14 cellular contexts compared by ENCODE assay signal in genomic region chr12:10715491-10715890, GRCh38. TPM values are rescaled to one million over a fixed set of nuclear protein-coding genes. Genes with fewer than 3 reads are reported as not detected.
A peak's percentile ranks its signal among the peaks of the same experiment; 100 is the strongest.
DNase-seq lines count a peak whose midpoint lies in the region; ATAC-seq, FAIRE-seq and TF ChIP-seq lines count a peak whose summit lies in the region.
"Had no signal": no experiment of that assay in that cellular context is flagged by ENCODE, and none has a peak within 500 bp of the region (broad histone marks: within the 10 kb centered on the region; RNA-seq: fewer than 3 reads in every experiment).

No MANE protein-coding gene starts in this region.

- no peak overlapping the region for H2BK5ac ChIP-seq in mesenchymal stem cell (ENCODE audit: low read depth, low read length, poor library complexity, severe bottlenecking)

- no peak overlapping the region for H2BK15ac ChIP-seq in mesenchymal stem cell (ENCODE audit: low read depth, poor library complexity, severe bottlenecking)

- POLR2A ChIA-PET in HepG2 (lab: Yijun Ruan, JAX) = no interaction called here

- H3K36me3 Mint-ChIP-seq in activated T-helper 1 cell treated with anti-CD3 and anti-CD28 coated beads, Interleukin-12 subunit alpha, Interleukin-12 subunit beta, Interleukin-2, Interleukin-4 antibody, amounts not matched to agents 30 ng/mL and 10 ng/mL and 1 ng/mL, durations not matched to agents 14 hours and 24 hours and 36 hours (ENCODE audit: low read depth) = peaks cover 54% of the 10 kb centered on the region

- no peak overlapping the region for H2BK120ac ChIP-seq in mesenchymal stem cell (ENCODE audit: low read depth, low read length)

- peaks cover 27% of the 10 kb centered on the region for H4K20me1 ChIP-seq in HepG2 (ENCODE audit: insufficient read depth, low read length)

- no peaks in the 10 kb centered on the region for H3K27me3 ChIP-seq in HepG2 (ENCODE audit: control insufficient read depth in 1 of 2, insufficient read depth in 2 of 2, low read length in 2 of 2)
- H3K27me3 ChIP-seq in right lobe of liver = no peaks in the 10 kb centered on the region
- H3K27me3 ChIP-seq in mesenchymal stem cell (ENCODE audit: control insufficient read depth in 1 of 2, insufficient read depth in 1 of 2, low read length in 2 of 2) = no peaks in the 10 kb centered on the region
- no peaks in the 10 kb centered on the region for H3K27me3 ChIP-seq in lower lobe of right lung (ENCODE audit: low read depth)

- H3K4me2 ChIP-seq in HepG2 (ENCODE audit: low read depth, low read length) (no peak overlapping the region), mesenchymal stem cell (ENCODE audit: low read length, poor library complexity, severe bottlenecking) (no peak overlapping the region)

- ATAC-seq in HepG2 (no peak), right lobe of liver (no peak), lower lobe of right lung (no peak), GM18868 (IDR thresholded peaks at IDR 0.05; ENCODE audit: unreplicated experiment) (no peak)

- H2AFZ ChIP-seq in HepG2 (ENCODE audit: low read length) (no peak overlapping the region), mesenchymal stem cell (ENCODE audit: low read depth, low read length) (no peak overlapping the region)

- H4K91ac ChIP-seq in mesenchymal stem cell (ENCODE audit: low read length) = no peak overlapping the region

- H3K9ac ChIP-seq in HepG2 (ENCODE audit: insufficient read depth, low read depth, low read length) (no peak overlapping the region), mesenchymal stem cell (ENCODE audit: low read length) (peak overlapping the region; percentile 96)

- H3K79me2 ChIP-seq in HepG2 (ENCODE audit: insufficient read depth, low read length) = peaks cover 42% of the 10 kb centered on the region

- CTCF ChIA-PET in HepG2 (lab: Yijun Ruan, JAX; ENCODE audit: low intra/inter-chr PET ratio, low total read pairs) = no interaction called here

- intact Hi-C loops in HepG2 (cut with micrococcal nuclease; ENCODE audit: unreplicated experiment) = no loop called here
- intact Hi-C loops in right lobe of liver (cut with DNase I) = no loop called here
- intact Hi-C loops in activated T-helper 1 cell treated with anti-CD3 and anti-CD28 coated beads, Interleukin-12 subunit alpha, Interleukin-12 subunit beta, Interleukin-2, Interleukin-4 antibody, amounts not matched to agents 30 ng/mL and 10 ng/mL and 1 ng/mL, durations not matched to agents 14 hours and 24 hours and 36 hours (cut with micrococcal nuclease) = no loop called here
- intact Hi-C loops in lower lobe of right lung (cut with DNase I) = no loop called here

- H3K4me1 ChIP-seq in HepG2 (ENCODE audit: insufficient read depth, low read length) = peaks cover 36% of the 10 kb centered on the region
- H3K4me1 ChIP-seq in right lobe of liver = no peaks in the 10 kb centered on the region
- peaks cover 1% of the 10 kb centered on the region for H3K4me1 ChIP-seq in mesenchymal stem cell (ENCODE audit: control insufficient read depth, insufficient read depth, low read depth, low read length)
- H3K4me1 ChIP-seq in lower lobe of right lung = peaks cover 43% of the 10 kb centered on the region

- TF ChIP-seq CTCF in HepG2 (CRISPR knock-in tag; IDR thresholded peaks at IDR 0.05) = no peak
- TF ChIP-seq CTCF in right lobe of liver (IDR thresholded peaks at IDR 0.05) = no peak
- TF ChIP-seq CTCF in lower lobe of right lung (IDR thresholded peaks at IDR 0.05) = no peak

- TF ChIP-seq EP300 in HepG2 (IDR thresholded peaks at IDR 0.05; ENCODE audit: low read depth in 2 of 2, low read length in 2 of 2) (no peak), HepG2 (CRISPR knock-in tag; IDR thresholded peaks at IDR 0.05; ENCODE audit: borderline replicate concordance) (no peak)

- DNase-seq in HepG2 (ENCODE audit: low spot score) (no peak), right lobe of liver (no peak), mesenchymal stem cell (no peak), NCI-H2227 treated with DMSO at 0.1 percent for 48 hours (lab: John Stamatoyannopoulos, UW) (no peak), lower lobe of right lung (no peak), cerebellar cortex (ENCODE audit: low spot score) (no peak)
- no peak for DNase-seq in activated T-helper 1 cell treated with anti-CD3 and anti-CD28 coated beads, Interleukin-12 subunit alpha, Interleukin-12 subunit beta, Interleukin-2, Interleukin-4 antibody, amounts not matched to agents 30 ng/mL and 10 ng/mL and 1 ng/mL, durations not matched to agents 14 hours and 24 hours and 36 hours (ENCODE audit: low spot score)
- DNase-seq: activated CD4-positive, CD25-positive, alpha-beta regulatory T cell treated with anti-CD3 and anti-CD28 coated beads, Interleukin-2, amount 50 U/mL, for 72 hours; hypothalamus; NCI-H1048; NCI-H69; RPMI8226 had no signal

- H3K23ac ChIP-seq in mesenchymal stem cell (ENCODE audit: low read length in 2 of 2) = no peak overlapping the region

- 99% methylated on average over 6 of the region's 6 CpGs for WGBS in HepG2 (ENCODE audit: low lambda C conversion rate)
- 84% methylated on average over 6 of the region's 6 CpGs for WGBS in right lobe of liver (ENCODE audit: insufficient coverage, low coverage, low lambda C conversion rate, missing lambda C conversion rate)
- WGBS in mesenchymal stem cell = 100% methylated on average over 4 of the region's 6 CpGs

- in situ Hi-C loops in HepG2 (cut with HindIII; ENCODE audit: extremely low pct_ligation_motif_present, low pct_unique_long_range_greater_than_20kb) = no loop called here

- no peak overlapping the region for H2AK5ac ChIP-seq in mesenchymal stem cell (ENCODE audit: low read length, severe bottlenecking)

- H3K9me3 ChIP-seq in HepG2 (ENCODE audit: low read length) = no peaks in the 10 kb centered on the region
- H3K9me3 ChIP-seq in right lobe of liver = no peaks in the 10 kb centered on the region
- no peaks in the 10 kb centered on the region for H3K9me3 ChIP-seq in mesenchymal stem cell (ENCODE audit: control insufficient read depth, low read length)
- H3K9me3 ChIP-seq in lower lobe of right lung = no peaks in the 10 kb centered on the region

- no TSS peak for BruUV-seq in HepG2 (replicated peaks; lab: Mats Ljungman, UMichigan)

- H3K27me3 Mint-ChIP-seq in activated T-helper 1 cell treated with anti-CD3 and anti-CD28 coated beads, Interleukin-12 subunit alpha, Interleukin-12 subunit beta, Interleukin-2, Interleukin-4 antibody, amounts not matched to agents 30 ng/mL and 10 ng/mL and 1 ng/mL, durations not matched to agents 14 hours and 24 hours and 36 hours (ENCODE audit: insufficient read depth) = no peaks in the 10 kb centered on the region
- H3K27me3 Mint-ChIP-seq: dendritic cell treated with granulocyte-macrophage colony-stimulating factor and Interleukin-4, amounts not matched to agents 40 ng/mL and 50 ng/mL, for 4 days had no signal

- no peak for TF ChIP-seq RAD21 in HepG2 (CRISPR knock-in tag; IDR thresholded peaks at IDR 0.05)

- H3K4ac ChIP-seq in mesenchymal stem cell (ENCODE audit: low read depth in 1 of 2, low read length in 2 of 2) = no peak overlapping the region

- H3K18ac ChIP-seq in mesenchymal stem cell (ENCODE audit: low read depth in 1 of 2, low read length in 2 of 2) = no peak overlapping the region

- H2BK12ac ChIP-seq in mesenchymal stem cell (ENCODE audit: low read length in 2 of 2) = no peak overlapping the region

- peaks cover 14 to 70% of the 10 kb centered on the region in 2 experiments for H3K36me3 ChIP-seq in HepG2 (replicated peaks in 1 of 2; ENCODE audit: control insufficient read depth in 1 of 2, insufficient read depth in 2 of 2, low read length in 2 of 2)
- peaks cover 0 to 19% (median 0%) of the 10 kb centered on the region in 4 donors for H3K36me3 ChIP-seq in right lobe of liver
- H3K36me3 ChIP-seq in mesenchymal stem cell (ENCODE audit: control insufficient read depth in 1 of 2, insufficient read depth in 2 of 2, low read depth in 1 of 2, low read length in 2 of 2) = peaks cover 9 to 51% of the 10 kb centered on the region in 2 experiments
- H3K36me3 ChIP-seq in lower lobe of right lung = peaks cover 56% of the 10 kb centered on the region

- peak overlapping the region; percentile 32 for H3K27ac Mint-ChIP-seq in activated T-helper 1 cell treated with anti-CD3 and anti-CD28 coated beads, Interleukin-12 subunit alpha, Interleukin-12 subunit beta, Interleukin-2, Interleukin-4 antibody, amounts not matched to agents 30 ng/mL and 10 ng/mL and 1 ng/mL, durations not matched to agents 14 hours and 24 hours and 36 hours
- H3K27ac Mint-ChIP-seq: dendritic cell treated with granulocyte-macrophage colony-stimulating factor and Interleukin-4, amounts not matched to agents 40 ng/mL and 50 ng/mL, for 4 days had no signal

- no peak overlapping the region for H3K4me3 Mint-ChIP-seq in activated T-helper 1 cell treated with anti-CD3 and anti-CD28 coated beads, Interleukin-12 subunit alpha, Interleukin-12 subunit beta, Interleukin-2, Interleukin-4 antibody, amounts not matched to agents 30 ng/mL and 10 ng/mL and 1 ng/mL, durations not matched to agents 14 hours and 24 hours and 36 hours
- H3K4me3 Mint-ChIP-seq: dendritic cell treated with granulocyte-macrophage colony-stimulating factor and Interleukin-4, amounts not matched to agents 40 ng/mL and 50 ng/mL, for 4 days had no signal

- H3K27ac ChIP-seq in HepG2 (ENCODE audit: extremely low read length, insufficient read depth, low read length) (no peak overlapping the region), right lobe of liver (no peak overlapping the region), mesenchymal stem cell (ENCODE audit: low read length, poor library complexity, severe bottlenecking) (no peak overlapping the region), lower lobe of right lung (no peak overlapping the region)

- no peak overlapping the region for H4K8ac ChIP-seq in mesenchymal stem cell (ENCODE audit: low read length)

- peaks cover 4% of the 10 kb centered on the region for H3K79me1 ChIP-seq in mesenchymal stem cell (replicated peaks; ENCODE audit: low read length, poor library complexity, severe bottlenecking)

- no peak overlapping the region for H3K4me3 ChIP-seq in HepG2 (replicated peaks in 1 of 3; ENCODE audit: insufficient read depth in 1 of 3, low read depth in 2 of 3, low read length in 3 of 3)
- no peak overlapping the region for H3K4me3 ChIP-seq in right lobe of liver
- H3K4me3 ChIP-seq in mesenchymal stem cell (ENCODE audit: insufficient read depth in 1 of 2, low read depth in 1 of 2, low read length in 2 of 2) = peak overlapping the region in 1 of 2 experiments; percentile 99
- H3K4me3 ChIP-seq in lower lobe of right lung = no peak overlapping the region

- TF ChIP-seq POLR2A in HepG2 (IDR thresholded peaks at IDR 0.05; ENCODE audit: insufficient read depth in 1 of 2, low read depth in 2 of 2, low read length in 2 of 2) = no peak
- TF ChIP-seq POLR2A in right lobe of liver (IDR thresholded peaks at IDR 0.05) = no peak

- no peak for FAIRE-seq in HepG2 (lab: Jason Lieb, UNC)

- H3K4me1 Mint-ChIP-seq in activated T-helper 1 cell treated with anti-CD3 and anti-CD28 coated beads, Interleukin-12 subunit alpha, Interleukin-12 subunit beta, Interleukin-2, Interleukin-4 antibody, amounts not matched to agents 30 ng/mL and 10 ng/mL and 1 ng/mL, durations not matched to agents 14 hours and 24 hours and 36 hours (ENCODE audit: low read depth) = peaks cover 47% of the 10 kb centered on the region

- H3K14ac ChIP-seq in mesenchymal stem cell (ENCODE audit: low read length in 2 of 2) = no peak overlapping the region

- no peaks in the 10 kb centered on the region for H3K9me3 Mint-ChIP-seq in activated T-helper 1 cell treated with anti-CD3 and anti-CD28 coated beads, Interleukin-12 subunit alpha, Interleukin-12 subunit beta, Interleukin-2, Interleukin-4 antibody, amounts not matched to agents 30 ng/mL and 10 ng/mL and 1 ng/mL, durations not matched to agents 14 hours and 24 hours and 36 hours
- H3K9me3 Mint-ChIP-seq: dendritic cell treated with granulocyte-macrophage colony-stimulating factor and Interleukin-4, amounts not matched to agents 40 ng/mL and 50 ng/mL, for 4 days had no signal

RNA-seq across cellular contexts. Expression of gene YBX3, which starts 7.6 kb away (rescaled TPM):
- total RNA-seq in HepG2 (2016; rRNA removed; fragmentation: Illumina TruSeq; extraction: Trizol) (62.6 and 77.5 TPM in 2 replicates), right lobe of liver (10 to 100 TPM; 16.0 to 34.2 (median 23.2) TPM), lower lobe of right lung (278 TPM)
- 196 and 201 TPM in 2 replicates for total RNA-seq in HepG2 (2016; cell fraction: cytosol; rRNA removed; fragmentation: Illumina TruSeq; extraction: Trizol; ENCODE audit: low read depth)
- total RNA-seq in HepG2 (2016; cell fraction: insoluble cytoplasmic fraction; rRNA removed; fragmentation: Illumina TruSeq; extraction: Trizol) = 52.0 and 76.4 TPM in 2 replicates
- total RNA-seq in HepG2 (2016; cell fraction: membrane; rRNA removed; fragmentation: Illumina TruSeq; extraction: Trizol) = 193 and 202 TPM in 2 replicates
- 85.5 and 101 TPM in 2 replicates for total RNA-seq in HepG2 (2016; cell fraction: nucleus; rRNA removed; fragmentation: Illumina TruSeq; extraction: Trizol)
- 99.6 and 107 TPM in 2 replicates for polyA plus RNA-seq in HepG2 (2011; rRNA removed)
- polyA plus RNA-seq in HepG2 (2011; cell fraction: cytosol; rRNA removed) = 78.6 and 78.7 TPM in 2 replicates
- polyA plus RNA-seq in HepG2 (2011; cell fraction: nucleus; rRNA removed) = 376 and 410 TPM in 2 replicates
- polyA plus RNA-seq in HepG2 (2012) = 107 and 155 TPM in 2 replicates
- 380 and 410 TPM in 2 replicates for polyA plus RNA-seq in HepG2 (2016; cell fraction: cytosol; fragmentation: Illumina TruSeq; extraction: Trizol; ENCODE audit: low read depth)
- 105 and 112 TPM in 2 replicates for polyA plus RNA-seq in HepG2 (2016; cell fraction: insoluble cytoplasmic fraction; fragmentation: Illumina TruSeq; extraction: Trizol; ENCODE audit: low read depth)
- polyA plus RNA-seq in HepG2 (2016; cell fraction: membrane; fragmentation: Illumina TruSeq; extraction: Trizol; ENCODE audit: low read depth) = 302 and 346 TPM in 2 replicates
- polyA plus RNA-seq in HepG2 (2016; cell fraction: nucleus; fragmentation: Illumina TruSeq; extraction: Trizol; ENCODE audit: insufficient read depth, low read depth) = 178 and 216 TPM in 2 replicates
- polyA minus RNA-seq in HepG2 (2011; rRNA and poly(A)+ RNA removed; ENCODE audit: low replicate concordance) = 56.6 and 119 TPM in 2 replicates
- polyA minus RNA-seq in HepG2 (2011; cell fraction: cytosol; rRNA and poly(A)+ RNA removed) = 28.9 and 30.7 TPM in 2 replicates
- polyA minus RNA-seq in HepG2 (2011; cell fraction: nucleus; rRNA and poly(A)+ RNA removed) = 154 and 197 TPM in 2 replicates
- total RNA-seq in activated T-helper 1 cell treated with anti-CD3 and anti-CD28 coated beads, Interleukin-12 subunit alpha, Interleukin-12 subunit beta, Interleukin-2, Interleukin-4 antibody, amounts not matched to agents 30 ng/mL and 10 ng/mL and 1 ng/mL, durations not matched to agents 14 hours and 24 hours and 36 hours = 198 and 207 TPM in 2 replicates
- polyA plus RNA-seq in mesenchymal stem cell (2013, experiment 1 of 2) = 130 TPM
- 127 TPM for polyA plus RNA-seq in mesenchymal stem cell (2013, experiment 2 of 2)

RNA-seq across cellular contexts. Expression of gene STYK1, which starts 41.6 kb away (rescaled TPM):
- not detected in 2 replicates for total RNA-seq in HepG2 (2016; rRNA removed; fragmentation: Illumina TruSeq; extraction: Trizol)
- not detected in 2 replicates for total RNA-seq in HepG2 (2016; cell fraction: cytosol; rRNA removed; fragmentation: Illumina TruSeq; extraction: Trizol; ENCODE audit: low read depth)
- not detected in 2 replicates for total RNA-seq in HepG2 (2016; cell fraction: insoluble cytoplasmic fraction; rRNA removed; fragmentation: Illumina TruSeq; extraction: Trizol)
- not detected in 2 replicates for total RNA-seq in HepG2 (2016; cell fraction: membrane; rRNA removed; fragmentation: Illumina TruSeq; extraction: Trizol)
- not detected in 2 replicates for total RNA-seq in HepG2 (2016; cell fraction: nucleus; rRNA removed; fragmentation: Illumina TruSeq; extraction: Trizol)
- not detected in 2 replicates for polyA plus RNA-seq in HepG2 (2011; rRNA removed)
- polyA plus RNA-seq in HepG2 (2011; cell fraction: cytosol; rRNA removed) = not detected in 2 replicates
- not detected in 2 replicates for polyA plus RNA-seq in HepG2 (2011; cell fraction: nucleus; rRNA removed)
- polyA plus RNA-seq in HepG2 (2012) = not detected in 2 replicates
- not detected in 2 replicates for polyA plus RNA-seq in HepG2 (2016; cell fraction: cytosol; fragmentation: Illumina TruSeq; extraction: Trizol; ENCODE audit: low read depth)
- polyA plus RNA-seq in HepG2 (2016; cell fraction: insoluble cytoplasmic fraction; fragmentation: Illumina TruSeq; extraction: Trizol; ENCODE audit: low read depth) = not detected in 2 replicates
- polyA plus RNA-seq in HepG2 (2016; cell fraction: membrane; fragmentation: Illumina TruSeq; extraction: Trizol; ENCODE audit: low read depth) = not detected in 2 replicates
- not detected in 2 replicates for polyA plus RNA-seq in HepG2 (2016; cell fraction: nucleus; fragmentation: Illumina TruSeq; extraction: Trizol; ENCODE audit: insufficient read depth, low read depth)
- polyA minus RNA-seq in HepG2 (2011; rRNA and poly(A)+ RNA removed; ENCODE audit: low replicate concordance) = 9.3 TPM in 1 of 2 replicates, not detected in the other
- not detected in 2 replicates for polyA minus RNA-seq in HepG2 (2011; cell fraction: cytosol; rRNA and poly(A)+ RNA removed)
- polyA minus RNA-seq in HepG2 (2011; cell fraction: nucleus; rRNA and poly(A)+ RNA removed) = not detected in 2 replicates
- not detected for total RNA-seq in right lobe of liver
- total RNA-seq in activated T-helper 1 cell treated with anti-CD3 and anti-CD28 coated beads, Interleukin-12 subunit alpha, Interleukin-12 subunit beta, Interleukin-2, Interleukin-4 antibody, amounts not matched to agents 30 ng/mL and 10 ng/mL and 1 ng/mL, durations not matched to agents 14 hours and 24 hours and 36 hours = 0.34 TPM in 1 of 2 replicates, not detected in the other
- polyA plus RNA-seq in mesenchymal stem cell (2013, experiment 1 of 2) = 0.01 TPM
- polyA plus RNA-seq in mesenchymal stem cell (2013, experiment 2 of 2) = 0.01 TPM
- total RNA-seq in lower lobe of right lung = 0.53 TPM
